Comparison of ENCODE assay signal across 15 cellular contexts in the genomic region with DNA sequence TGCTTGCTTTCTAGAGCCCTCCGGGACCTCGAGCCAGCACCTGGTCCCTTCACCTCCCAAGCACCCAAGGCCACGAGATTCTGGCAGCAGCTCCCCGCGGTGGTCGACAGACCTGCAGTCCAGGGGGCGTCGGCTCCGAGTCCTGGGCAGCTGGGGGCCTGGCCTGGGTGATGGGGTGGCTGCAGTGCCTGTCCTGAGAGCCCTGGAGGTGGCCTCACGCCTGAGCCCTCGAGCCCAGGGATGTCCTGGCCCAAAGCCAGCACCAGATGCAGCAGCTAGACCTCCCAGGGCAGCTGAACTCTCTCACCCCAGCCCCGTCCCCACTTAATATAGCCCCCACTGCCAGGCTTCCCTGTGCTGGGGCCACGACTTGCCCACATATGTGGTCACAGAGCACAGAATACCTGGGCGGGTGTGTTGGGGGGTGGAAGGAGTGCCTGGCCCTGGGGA. TPM values are rescaled to one million over a fixed set of nuclear protein-coding genes. Genes with fewer than 3 reads are reported as not detected.
A peak's percentile ranks its signal among the peaks of the same experiment; 100 is the strongest.
DNase-seq lines count a peak whose midpoint lies in the region; ATAC-seq and TF ChIP-seq lines count a peak whose summit lies in the region.
"Had no signal": no experiment of that assay in that cellular context is flagged by ENCODE, and none has a peak within 500 bp of the region (broad histone marks: within the 10 kb centered on the region; RNA-seq: fewer than 3 reads in every experiment).

No MANE protein-coding gene starts in this region.

- intact Hi-C loops in activated CD4-positive, alpha-beta T cell treated with anti-CD3 and anti-CD28 coated beads, Interleukin-2, amount 10 ng/mL, durations not matched to agents 24 days and 14 days (cut with micrococcal nuclease) = loop anchor here (2.0 kb wide), 1 partner anchor 17 kb away; a partner anchor contains a TSS

- H3K4me1 Mint-ChIP-seq in activated CD4-positive, alpha-beta T cell treated with anti-CD3 and anti-CD28 coated beads, Interleukin-2, amount 10 ng/mL, durations not matched to agents 24 days and 14 days = no peaks in the 10 kb centered on the region
- peaks cover 0 to 12% of the 10 kb centered on the region in 2 donors for H3K4me1 Mint-ChIP-seq in stimulated activated naive B cell treated with anti-CD40 and anti-IgM and Interleukin-4, amounts not matched to agents 10 μg/mL and 1 μg/mL and 100 μg/mL, for 72 hours

- no peaks in the 10 kb centered on the region for H3K36me3 Mint-ChIP-seq in activated CD4-positive, alpha-beta T cell treated with anti-CD3 and anti-CD28 coated beads, Interleukin-2, amount 10 ng/mL, durations not matched to agents 24 days and 14 days (ENCODE audit: low read depth)
- H3K36me3 Mint-ChIP-seq in stimulated activated naive B cell treated with anti-CD40 and anti-IgM and Interleukin-4, amounts not matched to agents 10 μg/mL and 1 μg/mL and 100 μg/mL, for 72 hours = peaks cover 0 to 3% of the 10 kb centered on the region in 2 donors
- H3K36me3 Mint-ChIP-seq: activated CD8-positive, alpha-beta memory T cell treated with anti-CD3 and anti-CD28 coated beads, Interleukin-2, amount 10 ng/mL, durations not matched to agents 7 days and 5 days had no signal

- no peaks in the 10 kb centered on the region for H3K9me3 Mint-ChIP-seq in activated CD4-positive, alpha-beta T cell treated with anti-CD3 and anti-CD28 coated beads, Interleukin-2, amount 10 ng/mL, durations not matched to agents 24 days and 14 days
- no peaks in the 10 kb centered on the region for H3K9me3 Mint-ChIP-seq in stimulated activated naive B cell treated with anti-CD40 and anti-IgM and Interleukin-4, amounts not matched to agents 10 μg/mL and 1 μg/mL and 100 μg/mL, for 72 hours

- H3K27ac Mint-ChIP-seq in activated CD4-positive, alpha-beta T cell treated with anti-CD3 and anti-CD28 coated beads, Interleukin-2, amount 10 ng/mL, durations not matched to agents 24 days and 14 days = no peak overlapping the region
- no peak overlapping the region for H3K27ac Mint-ChIP-seq in stimulated activated naive B cell treated with anti-CD40 and anti-IgM and Interleukin-4, amounts not matched to agents 10 μg/mL and 1 μg/mL and 100 μg/mL, for 72 hours
- H3K27ac Mint-ChIP-seq: activated CD8-positive, alpha-beta memory T cell treated with anti-CD3 and anti-CD28 coated beads, Interleukin-2, amount 10 ng/mL, durations not matched to agents 7 days and 5 days had no signal

- TF ChIP-seq CTCF in GM20000 (IDR thresholded peaks at IDR 0.05; ENCODE audit: extremely low read depth, missing control alignments) = no peak

- DNase-seq in activated CD4-positive, alpha-beta T cell treated with anti-CD3 and anti-CD28 coated beads, Interleukin-2, amount 10 ng/mL, durations not matched to agents 24 days and 14 days = no peak
- no peak for DNase-seq in activated CD4-positive, alpha-beta T cell treated with anti-CD3 and anti-CD28 coated beads for 48 hours
- no peak for DNase-seq in stimulated activated naive B cell treated with anti-CD40 and anti-IgM and Interleukin-4, amounts not matched to agents 10 μg/mL and 1 μg/mL and 100 μg/mL, for 72 hours
- no peak for DNase-seq in GM20000 (ENCODE audit: low spot score)
- DNase-seq: activated CD8-positive, alpha-beta memory T cell treated with anti-CD3 and anti-CD28 coated beads, Interleukin-2, amount 10 ng/mL, durations not matched to agents 7 days and 5 days; activated gamma-delta T cell; aorta; foreskin melanocyte; left ventricle myocardium superior; NCI-H510A treated with DMSO at 0.1 percent for 48 hours; spleen; stomach; SW 1271; WERI-Rb-1 had no signal

- H3K4me3 Mint-ChIP-seq in activated CD4-positive, alpha-beta T cell treated with anti-CD3 and anti-CD28 coated beads, Interleukin-2, amount 10 ng/mL, durations not matched to agents 24 days and 14 days = peak overlapping the region; percentile 34
- H3K4me3 Mint-ChIP-seq in stimulated activated naive B cell treated with anti-CD40 and anti-IgM and Interleukin-4, amounts not matched to agents 10 μg/mL and 1 μg/mL and 100 μg/mL, for 72 hours = peak overlapping the region; percentile 35 to 48

- peaks cover 15% of the 10 kb centered on the region for H3K27me3 Mint-ChIP-seq in activated CD4-positive, alpha-beta T cell treated with anti-CD3 and anti-CD28 coated beads, Interleukin-2, amount 10 ng/mL, durations not matched to agents 24 days and 14 days
- H3K27me3 Mint-ChIP-seq in stimulated activated naive B cell treated with anti-CD40 and anti-IgM and Interleukin-4, amounts not matched to agents 10 μg/mL and 1 μg/mL and 100 μg/mL, for 72 hours = peaks cover 3 to 6% of the 10 kb centered on the region in 2 donors

- ATAC-seq in stimulated activated naive B cell treated with anti-CD40 and anti-IgM and Interleukin-4, amounts not matched to agents 10 μg/mL and 1 μg/mL and 100 μg/mL, for 72 hours (replicated peaks) = no peak

RNA-seq across cellular contexts. Expression of a gene that starts 6.6 kb away (rescaled TPM):
- total RNA-seq in activated CD4-positive, alpha-beta T cell treated with anti-CD3 and anti-CD28 coated beads, Interleukin-2, amount 10 ng/mL, durations not matched to agents 24 days and 14 days = 0.47 and 1.1 TPM in 2 replicates

RNA-seq across cellular contexts. Expression of a gene that starts 6.8 kb away (rescaled TPM):
- 21.8 and 23.1 TPM in 2 replicates for total RNA-seq in activated CD4-positive, alpha-beta T cell treated with anti-CD3 and anti-CD28 coated beads, Interleukin-2, amount 10 ng/mL, durations not matched to agents 24 days and 14 days

RNA-seq across cellular contexts. Expression of a gene that starts 16.6 kb away (rescaled TPM):
- 2.1 and 2.3 TPM in 2 replicates for total RNA-seq in activated CD4-positive, alpha-beta T cell treated with anti-CD3 and anti-CD28 coated beads, Interleukin-2, amount 10 ng/mL, durations not matched to agents 24 days and 14 days
- total RNA-seq: RPMI7951 had no signal

RNA-seq across cellular contexts. Expression of a gene that starts 18.6 kb away (rescaled TPM):
- total RNA-seq in activated CD4-positive, alpha-beta T cell treated with anti-CD3 and anti-CD28 coated beads, Interleukin-2, amount 10 ng/mL, durations not matched to agents 24 days and 14 days = 70.8 and 94.4 TPM in 2 replicates

RNA-seq across cellular contexts. Expression of a gene that starts 22.3 kb away (rescaled TPM):
- 54.8 and 57.4 TPM in 2 replicates for total RNA-seq in activated CD4-positive, alpha-beta T cell treated with anti-CD3 and anti-CD28 coated beads, Interleukin-2, amount 10 ng/mL, durations not matched to agents 24 days and 14 days
